ENCODE assay signal across 8 cellular contexts in genomic region chr12:21656931-21657335, GRCh38. TPM values are rescaled to one million over a fixed set of nuclear protein-coding genes. Genes with fewer than 3 reads are reported as not detected.
DNase-seq lines count a peak whose midpoint lies in the region; ATAC-seq, FAIRE-seq and TF ChIP-seq lines count a peak whose summit lies in the region.

No MANE protein-coding gene starts in this region.

- peak overlapping the region; percentile 94 for H3K4me2 ChIP-seq in SK-N-SH
- H3K4me2 ChIP-seq in GM12878 (ENCODE audit: control insufficient read depth, insufficient read depth): peak overlapping the region; percentile 66

- H3K27me3 Mint-ChIP-seq in CD4-positive, alpha-beta memory T cell: no peaks in the 10 kb centered on the region

- no peaks in the 10 kb centered on the region for H3K9me3 ChIP-seq in CD4-positive, alpha-beta memory T cell (ENCODE audit: control insufficient read depth in 1 of 2, low read length in 2 of 2)
- H3K9me3 ChIP-seq in SK-N-SH (no peaks in the 10 kb centered on the region), GM12878 (replicated peaks; ENCODE audit: control insufficient read depth, insufficient read depth, low read length) (no peaks in the 10 kb centered on the region), iPS DF 6.9 (ENCODE audit: control insufficient read depth, insufficient read depth, low read length) (no peaks in the 10 kb centered on the region), sigmoid colon (no peaks in the 10 kb centered on the region)

- TF ChIP-seq CTCF in SK-N-SH (IDR thresholded peaks at IDR 0.05) (no peak), GM12878 (IDR thresholded peaks at IDR 0.05 in 2 of 3, conservative IDR thresholded peaks at IDR 0.05 in 1 of 3; ENCODE audit: control insufficient read depth in 2 of 3, extremely low read depth in 1 of 3, insufficient read depth in 1 of 3, low read depth in 3 of 3, low read length in 3 of 3) (no peak), sigmoid colon (IDR thresholded peaks at IDR 0.05) (no peak)

- POLR2A ChIA-PET in CD4-positive, alpha-beta memory T cell (lab: Charles Lee; ENCODE audit: partially characterized antibody): interaction anchor here (0.8 to 11.5 kb wide), 31 partner anchors 9 to 888 kb away, joined by 3 to 245 read pairs (median 6); partner anchors contain the start of genes C2CD5, CMAS, GOLT1B and GYS2
- POLR2A ChIA-PET in SK-N-SH (lab: Yijun Ruan, JAX) (interaction anchor here (1.0 to 1.8 kb wide), 5 partner anchors 8 to 219 kb away, joined by 3 to 7 read pairs (median 4); partner anchors contain the start of genes GOLT1B, PYROXD1 and RECQL), GM12878 (lab: Charles Lee) (interaction anchor here (0.9 to 1.6 kb wide), 7 partner anchors 10 to 390 kb away, joined by 3 to 6 read pairs (median 3); partner anchors contain the start of gene CMAS)

- peak overlapping the region; percentile 94 to 99 (median 98) for H3K27ac Mint-ChIP-seq in CD4-positive, alpha-beta memory T cell

- no peaks in the 10 kb centered on the region for H3K27me3 ChIP-seq in CD4-positive, alpha-beta memory T cell (ENCODE audit: insufficient read depth, low read length)
- H3K27me3 ChIP-seq in SK-N-SH (ENCODE audit: insufficient read depth) (peaks cover 6% of the 10 kb centered on the region; the same call in 1 of the 2 replicates), GM12878 (replicated peaks in 1 of 2; ENCODE audit: control insufficient read depth in 2 of 2, insufficient read depth in 2 of 2, low read length in 1 of 2) (no peaks in the 10 kb centered on the region; a peak in 1 of 4 replicates), iPS DF 6.9 (ENCODE audit: control insufficient read depth, insufficient read depth, low read length) (no peaks in the 10 kb centered on the region), sigmoid colon (no peaks in the 10 kb centered on the region)

- TF ChIP-seq RAD21 in SK-N-SH (IDR thresholded peaks at IDR 0.05; ENCODE audit: low read length) (no peak), GM12878 (IDR thresholded peaks at IDR 0.05; ENCODE audit: insufficient read depth, low read depth, low read length) (no peak)

- H3K9ac ChIP-seq in SK-N-SH (peak overlapping the region; percentile 86), GM12878 (ENCODE audit: control insufficient read depth, insufficient read depth, low read length) (peak overlapping the region; percentile 92)

- H3K36me3 Mint-ChIP-seq in CD4-positive, alpha-beta memory T cell: peaks cover 33 to 57% of the 10 kb centered on the region in 2 donors

- peaks cover 27% of the 10 kb centered on the region for H3K36me3 ChIP-seq in CD4-positive, alpha-beta memory T cell (ENCODE audit: insufficient read depth, low read length)
- H3K36me3 ChIP-seq in SK-N-SH (replicated peaks in 1 of 2; ENCODE audit: control insufficient read depth in 1 of 2, insufficient read depth in 2 of 2, low read length in 1 of 2): peaks cover 30 to 31% of the 10 kb centered on the region in 2 experiments
- H3K36me3 ChIP-seq in GM12878 (ENCODE audit: control insufficient read depth in 2 of 2, insufficient read depth in 2 of 2, low read length in 1 of 2): peaks cover 0 to 5% of the 10 kb centered on the region in 2 experiments; a peak in 2 of 4 replicates
- H3K36me3 ChIP-seq in iPS DF 6.9 (ENCODE audit: control insufficient read depth, insufficient read depth, low read length): peaks cover 10% of the 10 kb centered on the region; the same call in 1 of the 2 replicates
- H3K36me3 ChIP-seq in sigmoid colon: peaks cover 0 to 30% (median 8%) of the 10 kb centered on the region in 4 donors

- H3K4me3 Mint-ChIP-seq in CD4-positive, alpha-beta memory T cell: peak overlapping the region; percentile 93 to 100 (median 100)

- DNase-seq in CD4-positive, alpha-beta memory T cell: peak; percentile 33 to 63 (median 41)
- DNase-seq in SK-N-SH: peak; percentile 38
- no peak for DNase-seq in GM12878 (ENCODE audit: low read depth, low spot score)
- no peak for DNase-seq in iPS DF 6.9 (ENCODE audit: low read depth, low spot score)
- DNase-seq in sigmoid colon: peak; percentile 71
- no peak for DNase-seq in NCI-H187 treated with DMSO at 0.1 percent for 48 hours (lab: John Stamatoyannopoulos, UW)

- ATAC-seq in GM19438 (IDR thresholded peaks at IDR 0.05; ENCODE audit: low read depth, unreplicated experiment) (peak; percentile 23), HG03521 (IDR thresholded peaks at IDR 0.05; ENCODE audit: unreplicated experiment) (peak; percentile 28), GM12878 (peak; percentile 69)

- H3K4me3 ChIP-seq in CD4-positive, alpha-beta memory T cell (ENCODE audit: low read length in 2 of 2): peak overlapping the region; percentile 85 to 89
- peak overlapping the region; percentile 91 to 95 for H3K4me3 ChIP-seq in SK-N-SH (ENCODE audit: low read depth in 2 of 2, low read length in 1 of 2)
- peak overlapping the region; percentile 91 for H3K4me3 ChIP-seq in GM12878
- peak overlapping the region; percentile 95; the same call in 1 of the 2 replicates for H3K4me3 ChIP-seq in iPS DF 6.9 (ENCODE audit: low read length)
- peak overlapping the region; percentile 69 to 88 (median 78) for H3K4me3 ChIP-seq in sigmoid colon

- no peaks in the 10 kb centered on the region for H3F3A ChIP-seq in SK-N-SH (replicated peaks; ENCODE audit: insufficient read depth)

- H2AFZ ChIP-seq in SK-N-SH (ENCODE audit: low read depth): peak overlapping the region; percentile 94; the same call in 1 of the 2 replicates
- H2AFZ ChIP-seq in GM12878 (ENCODE audit: control insufficient read depth, low read depth, low read length): peak overlapping the region; percentile 90

- SMC1A ChIA-PET in GM12878 (lab: Charles Lee; ENCODE audit: uncharacterized antibody, unreplicated experiment): interaction anchor here (1.0 to 1.5 kb wide), 5 partner anchors 8 to 154 kb away, joined by 3 to 6 read pairs (median 4); no protein-coding TSS in a partner anchor

- no peaks in the 10 kb centered on the region for H3K9me2 ChIP-seq in SK-N-SH

- peaks cover 37 to 90% (median 55%) of the 10 kb centered on the region in 4 donors for H3K4me1 Mint-ChIP-seq in CD4-positive, alpha-beta memory T cell

- H3K9me3 Mint-ChIP-seq in CD4-positive, alpha-beta memory T cell: no peaks in the 10 kb centered on the region

- in situ Hi-C loops in GM12878 (cut with MboI): loop anchor here (5.0 to 10.0 kb wide), 2 partner anchors 155 to 212 kb away; partner anchors contain the start of genes GOLT1B and RECQL

- TF ChIP-seq EP300 in SK-N-SH (IDR thresholded peaks at IDR 0.05; ENCODE audit: borderline replicate concordance in 1 of 2, low read depth in 1 of 2, low read length in 1 of 2) (no peak), GM12878 (IDR thresholded peaks at IDR 0.05; ENCODE audit: borderline replicate concordance in 1 of 2, control insufficient read depth in 1 of 2, low read depth in 2 of 2, low read length in 2 of 2) (no peak), sigmoid colon (IDR thresholded peaks at IDR 0.05) (no peak)

- no peak for FAIRE-seq in GM12878 (lab: Jason Lieb, UNC)

- intact Hi-C loops in CD4-positive, alpha-beta memory T cell (cut with micrococcal nuclease): loop anchor here (1.0 to 5.0 kb wide), 7 partner anchors 18 to 887 kb away; partner anchors contain the start of genes C2CD5, GOLT1B, PYROXD1 and RECQL
- intact Hi-C loops in GM12878 (cut with micrococcal nuclease; ENCODE audit: unreplicated experiment) (loop anchor here (2.0 to 5.0 kb wide), 3 partner anchors 14 to 220 kb away; partner anchors contain the start of genes GOLT1B, PYROXD1 and RECQL), sigmoid colon (cut with DNase I) (loop anchor here (5.0 to 10.0 kb wide), 3 partner anchors 155 to 965 kb away; partner anchors contain the start of genes GOLT1B, PYROXD1 and RECQL)

- peaks cover 4% of the 10 kb centered on the region; the same call in 1 of the 2 replicates for H4K20me1 ChIP-seq in SK-N-SH (ENCODE audit: insufficient read depth)
- no peaks in the 10 kb centered on the region for H4K20me1 ChIP-seq in GM12878 (ENCODE audit: control insufficient read depth, insufficient read depth)

- H3K4me1 ChIP-seq in CD4-positive, alpha-beta memory T cell (ENCODE audit: insufficient read depth, low read length): peaks cover 65% of the 10 kb centered on the region
- H3K4me1 ChIP-seq in SK-N-SH (ENCODE audit: control insufficient read depth in 1 of 2, insufficient read depth in 2 of 2, low read depth in 1 of 2, low read length in 1 of 2): peaks cover 0 to 17% of the 10 kb centered on the region in 2 experiments; a peak in 3 of 4 replicates
- H3K4me1 ChIP-seq in GM12878 (ENCODE audit: control insufficient read depth, insufficient read depth, low read length): no peaks in the 10 kb centered on the region; the same call in none of the 2 replicates
- H3K4me1 ChIP-seq in iPS DF 6.9 (ENCODE audit: control insufficient read depth, insufficient read depth, low read length): peaks cover 2% of the 10 kb centered on the region; the same call in 1 of the 2 replicates
- H3K4me1 ChIP-seq in sigmoid colon: peaks cover 0 to 42% (median 9%) of the 10 kb centered on the region in 4 donors

- TF ChIP-seq POLR2A in GM12878 (IDR thresholded peaks at IDR 0.05; ENCODE audit: low read depth, low read length) (no peak), sigmoid colon (IDR thresholded peaks at IDR 0.05) (no peak)

- peaks cover 56% of the 10 kb centered on the region for H3K79me2 ChIP-seq in SK-N-SH (ENCODE audit: insufficient read depth)
- H3K79me2 ChIP-seq in GM12878 (ENCODE audit: control insufficient read depth, insufficient read depth, low read length): peaks cover 58% of the 10 kb centered on the region

- BruUV-seq in GM12878 (replicated peaks; lab: Mats Ljungman, UMichigan): no TSS peak

- RAD21 ChIA-PET in GM12878 (lab: Charles Lee; ENCODE audit: unreplicated experiment): interaction anchor here (1.2 to 2.3 kb wide), 2 partner anchors 17 to 23 kb away, joined by 5 to 7 read pairs; no protein-coding TSS in a partner anchor

- 2% methylated on average over 15 of the region's 15 CpGs for WGBS in SK-N-SH (ENCODE audit: low lambda C conversion rate)
- WGBS in GM12878 (ENCODE audit: insufficient coverage, insufficient replicate concordance, low lambda C conversion rate, missing lambda C conversion rate): 1% methylated on average over 15 of the region's 15 CpGs
- WGBS in iPS DF 6.9 (ENCODE audit: insufficient coverage, insufficient read length): no CpG with 5 or more reads among the region's 15 CpGs
- WGBS in sigmoid colon, 2 donors: 1% methylated on average over 15 of the region's 15 CpGs

- CTCF ChIA-PET in CD4-positive, alpha-beta memory T cell (lab: Charles Lee; ENCODE audit: partially characterized antibody): interaction anchor here (0.9 to 3.3 kb wide), 6 partner anchors 13 to 49 kb away, joined by 6 to 32 read pairs (median 10); no protein-coding TSS in a partner anchor
- CTCF ChIA-PET in SK-N-SH (lab: Yijun Ruan, JAX) (interaction anchor here (1.0 to 1.5 kb wide), 3 partner anchors 10 to 41 kb away, joined by 3 to 7 read pairs (median 3); no protein-coding TSS in a partner anchor), GM12878 (lab: Yijun Ruan, JAX) (interaction anchor here (1.1 to 1.4 kb wide), 2 partner anchors 22 to 187 kb away, joined by 3 to 4 read pairs; no protein-coding TSS in a partner anchor)

- H3K27ac ChIP-seq in CD4-positive, alpha-beta memory T cell (ENCODE audit: low read depth, low read length): peak overlapping the region; percentile 71
- H3K27ac ChIP-seq in SK-N-SH (ENCODE audit: low read depth in 2 of 2, low read length in 1 of 2): peak overlapping the region; percentile 75 to 93
- peak overlapping the region; percentile 87 for H3K27ac ChIP-seq in GM12878 (ENCODE audit: control insufficient read depth, insufficient read depth)
- H3K27ac ChIP-seq in iPS DF 6.9 (ENCODE audit: low read length): no peak overlapping the region
- H3K27ac ChIP-seq in sigmoid colon: peak overlapping the region; percentile 94 to 97 (median 95)

RNA-seq across cellular contexts. Expression of gene LDHB, which starts 0.7 kb away (rescaled TPM):
- 1,000 to 10,000 TPM; 1,100 to 1,180 TPM for total RNA-seq in CD4-positive, alpha-beta memory T cell
- polyA plus RNA-seq in CD4-positive, alpha-beta memory T cell: 1,000 to 10,000 TPM; 2,006 to 2,555 TPM
- 469 and 556 TPM in 2 replicates for polyA plus RNA-seq in SK-N-SH (2012; rRNA removed)
- polyA plus RNA-seq in SK-N-SH (2012; cell fraction: cytosol; rRNA removed): 759 and 1,002 TPM in 2 replicates
- polyA plus RNA-seq in SK-N-SH (2012; cell fraction: nucleus; rRNA removed): 133 and 255 TPM in 2 replicates
- 182 and 191 TPM in 2 replicates for total RNA-seq in GM12878 (2013; cell fraction: nucleolus; rRNA removed)
- total RNA-seq in GM12878 (2014; rRNA removed): 800 and 1,059 TPM in 2 replicates
- 1,225 and 1,228 TPM in 2 replicates for total RNA-seq in GM12878 (2014; rRNA removed; fragmentation: Illumina TruSeq; extraction: Trizol)
- total RNA-seq in GM12878 (2021): 1,270 and 1,289 TPM in 2 replicates
- polyA plus RNA-seq in GM12878 (2011; ENCODE audit: low read depth): 1,011 TPM
- 1,442 and 2,024 TPM in 2 replicates for polyA plus RNA-seq in GM12878 (2011; rRNA removed)
- 546 and 722 TPM in 2 replicates for polyA plus RNA-seq in GM12878 (2011; cell fraction: cytosol; rRNA removed)
- polyA plus RNA-seq in GM12878 (2011; cell fraction: nucleus; rRNA removed): 395 and 515 TPM in 2 replicates
- 1,044 and 1,064 TPM in 2 replicates for polyA plus RNA-seq in GM12878 (2012)
- 1,254 and 1,609 TPM in 2 replicates for polyA plus RNA-seq in GM12878 (2014; fragmentation: Illumina TruSeq; extraction: Trizol)
- polyA plus RNA-seq in GM12878 (2014; fragmentation: Nextera tagmentation; extraction: Ambion mirVana): 1,000 to 10,000 TPM; 3,645 to 3,692 TPM
- 902 and 986 TPM in 2 replicates for polyA plus RNA-seq in GM12878 (2014; rRNA removed)
- 1,000 to 10,000 TPM; 1,711 to 1,747 TPM for polyA plus RNA-seq in GM12878 (2016; fragmentation: Nextera tagmentation; extraction: Ambion mirVana)
- polyA minus RNA-seq in GM12878 (2011; rRNA and poly(A)+ RNA removed): 628 and 1,062 TPM in 2 replicates
- 221 and 296 TPM in 2 replicates for polyA minus RNA-seq in GM12878 (2011; cell fraction: cytosol; rRNA and poly(A)+ RNA removed)
- polyA minus RNA-seq in GM12878 (2011; cell fraction: nucleus; rRNA and poly(A)+ RNA removed): 86.6 and 128 TPM in 2 replicates
- total RNA-seq in sigmoid colon: 100 to 1,000 TPM; 355 to 424 (median 379) TPM
- polyA plus RNA-seq in sigmoid colon: 100 to 1,000 TPM; 217 to 404 (median 223) TPM

RNA-seq across cellular contexts. Expression of gene GYS2, which starts 52.3 kb away (rescaled TPM):
- total RNA-seq in CD4-positive, alpha-beta memory T cell: under 1 TPM; 0.11 to 0.32 TPM
- not detected for polyA plus RNA-seq in CD4-positive, alpha-beta memory T cell
- polyA plus RNA-seq in SK-N-SH (2012; rRNA removed) (0.02 TPM in 1 of 2 replicates, not detected in the other), GM12878 (2011; rRNA removed) (not detected in 2 replicates), GM12878 (2014; fragmentation: Illumina TruSeq; extraction: Trizol) (not detected in 2 replicates), GM12878 (2014; fragmentation: Nextera tagmentation; extraction: Ambion mirVana) (not detected), GM12878 (2014; rRNA removed) (not detected in 2 replicates), GM12878 (2016; fragmentation: Nextera tagmentation; extraction: Ambion mirVana) (not detected), sigmoid colon (not detected)
- not detected in 2 replicates for polyA plus RNA-seq in SK-N-SH (2012; cell fraction: cytosol; rRNA removed)
- polyA plus RNA-seq in SK-N-SH (2012; cell fraction: nucleus; rRNA removed): not detected in 2 replicates
- not detected in 2 replicates for total RNA-seq in GM12878 (2013; cell fraction: nucleolus; rRNA removed)
- total RNA-seq in GM12878 (2014; rRNA removed) (not detected in 2 replicates), GM12878 (2014; rRNA removed; fragmentation: Illumina TruSeq; extraction: Trizol) (not detected in 2 replicates), GM12878 (2021) (not detected in 2 replicates), sigmoid colon (under 1 TPM in 1 of 4 donors, not detected in 3; 0.27 TPM)
- polyA plus RNA-seq in GM12878 (2011; ENCODE audit: low read depth): not detected
- 0.03 TPM in 1 of 2 replicates, not detected in the other for polyA plus RNA-seq in GM12878 (2011; cell fraction: cytosol; rRNA removed)
- 0.18 and 0.27 TPM in 2 replicates for polyA plus RNA-seq in GM12878 (2011; cell fraction: nucleus; rRNA removed)
- polyA plus RNA-seq in GM12878 (2012): not detected in 2 replicates
- not detected in 2 replicates for polyA minus RNA-seq in GM12878 (2011; rRNA and poly(A)+ RNA removed)
- not detected in 2 replicates for polyA minus RNA-seq in GM12878 (2011; cell fraction: cytosol; rRNA and poly(A)+ RNA removed)
- polyA minus RNA-seq in GM12878 (2011; cell fraction: nucleus; rRNA and poly(A)+ RNA removed): not detected in 2 replicates

Comparison
In these comparisons a context has a peak if more than half of its experiments do, and no peak if none do; other contexts are left out.
1. DNase-seq: peak in CD4-positive, alpha-beta memory T cell (5 of 5), SK-N-SH (single experiment) and sigmoid colon (single experiment); none in GM12878 (single experiment), iPS DF 6.9 (single experiment) and NCI-H187 treated with DMSO at 0.1 percent for 48 hours (single experiment).
2. Peak in every context shown above with its lines, with median percentiles within 50 percentile points of each other: H3K4me3 ChIP-seq and ATAC-seq.